Comparison of ENCODE assay signal across 1 cellular context in the genomic region with DNA sequence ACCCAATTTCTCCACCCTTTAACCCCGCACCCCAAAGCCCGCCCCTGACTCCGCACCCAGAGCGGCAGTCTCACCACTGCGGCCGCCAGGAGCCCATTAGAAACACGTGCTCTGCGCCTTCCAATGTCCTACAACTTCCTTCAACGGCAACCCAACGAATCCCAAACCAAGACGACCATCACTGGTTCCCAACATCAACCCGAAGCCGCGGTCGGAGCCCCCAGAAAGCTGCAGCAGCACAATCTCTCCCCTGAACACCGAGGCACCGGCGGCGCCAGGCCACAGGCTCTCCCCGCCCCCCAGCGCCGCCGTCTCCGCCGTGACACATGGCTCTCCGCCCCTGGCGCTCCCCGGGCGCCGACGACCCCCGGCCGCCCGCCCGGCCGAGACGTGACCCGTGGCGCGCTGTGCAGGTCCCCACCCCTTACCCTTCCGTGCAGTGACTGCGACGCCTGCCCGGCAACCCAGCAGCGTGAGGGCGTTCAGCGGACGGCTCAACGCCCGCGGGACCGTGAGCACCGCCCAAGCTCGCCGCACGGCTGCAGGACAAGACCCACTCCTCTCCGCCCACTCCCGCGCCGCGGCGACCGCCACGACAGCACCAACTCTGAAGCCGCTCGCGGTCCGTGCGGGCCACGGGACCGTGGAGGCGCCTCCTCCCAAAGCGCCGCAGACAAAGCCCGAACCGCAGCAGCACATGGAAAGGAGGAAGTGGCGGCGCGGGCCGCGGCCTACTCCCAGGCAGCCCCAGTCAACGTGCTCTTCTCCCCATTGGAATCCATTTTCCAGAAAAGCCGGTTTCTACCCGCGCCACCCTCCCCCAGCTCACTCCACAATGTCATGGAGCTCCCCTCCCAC.
TF ChIP-seq lines count a peak whose summit lies in the region.

No MANE protein-coding gene starts in this region.

TF ChIP-seq in HepG2, 621 proteins besides CTCF, POLR2A, EP300 and RAD21 (continued from another document):
- TF ChIP-seq, protein P1, sequence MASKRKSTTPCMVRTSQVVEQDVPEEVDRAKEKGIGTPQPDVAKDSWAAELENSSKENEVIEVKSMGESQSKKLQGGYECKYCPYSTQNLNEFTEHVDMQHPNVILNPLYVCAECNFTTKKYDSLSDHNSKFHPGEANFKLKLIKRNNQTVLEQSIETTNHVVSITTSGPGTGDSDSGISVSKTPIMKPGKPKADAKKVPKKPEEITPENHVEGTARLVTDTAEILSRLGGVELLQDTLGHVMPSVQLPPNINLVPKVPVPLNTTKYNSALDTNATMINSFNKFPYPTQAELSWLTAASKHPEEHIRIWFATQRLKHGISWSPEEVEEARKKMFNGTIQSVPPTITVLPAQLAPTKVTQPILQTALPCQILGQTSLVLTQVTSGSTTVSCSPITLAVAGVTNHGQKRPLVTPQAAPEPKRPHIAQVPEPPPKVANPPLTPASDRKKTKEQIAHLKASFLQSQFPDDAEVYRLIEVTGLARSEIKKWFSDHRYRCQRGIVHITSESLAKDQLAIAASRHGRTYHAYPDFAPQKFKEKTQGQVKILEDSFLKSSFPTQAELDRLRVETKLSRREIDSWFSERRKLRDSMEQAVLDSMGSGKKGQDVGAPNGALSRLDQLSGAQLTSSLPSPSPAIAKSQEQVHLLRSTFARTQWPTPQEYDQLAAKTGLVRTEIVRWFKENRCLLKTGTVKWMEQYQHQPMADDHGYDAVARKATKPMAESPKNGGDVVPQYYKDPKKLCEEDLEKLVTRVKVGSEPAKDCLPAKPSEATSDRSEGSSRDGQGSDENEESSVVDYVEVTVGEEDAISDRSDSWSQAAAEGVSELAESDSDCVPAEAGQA (IDR thresholded peaks at IDR 0.05; ENCODE audit: low read depth) = no peak
- TF ChIP-seq, protein P1 (CRISPR knock-in tag; IDR thresholded peaks at IDR 0.05; ENCODE audit: borderline replicate concordance) = no peak
- TF ChIP-seq ZFYVE20 (CRISPR knock-in tag; IDR thresholded peaks at IDR 0.05; ENCODE audit: borderline replicate concordance, low read depth) (no peak), ZFY (CRISPR knock-in tag; IDR thresholded peaks at IDR 0.05) (peak; percentile 20; the same call in 1 of the 2 replicates), MAFK (conservative IDR thresholded peaks at IDR 0.05 in 1 of 2, IDR thresholded peaks at IDR 0.05 in 1 of 2; ENCODE audit: low read length in 2 of 2) (no peak), MIER3 (CRISPR knock-in tag; IDR thresholded peaks at IDR 0.05; ENCODE audit: borderline replicate concordance) (no peak), ZBTB1 (CRISPR knock-in tag; IDR thresholded peaks at IDR 0.05; ENCODE audit: borderline replicate concordance) (no peak), MBD4 (IDR thresholded peaks at IDR 0.05; ENCODE audit: borderline replicate concordance, low read length) (no peak), TOE1 (CRISPR knock-in tag; IDR thresholded peaks at IDR 0.05) (no peak), KAT7 (CRISPR knock-in tag; IDR thresholded peaks at IDR 0.05; ENCODE audit: borderline replicate concordance) (no peak), NCOA2 (CRISPR knock-in tag; IDR thresholded peaks at IDR 0.05) (0 out of 2 replicates have a peak, but pooled peaks have one; percentile 4), MXD1 (CRISPR knock-in tag; IDR thresholded peaks at IDR 0.05) (peak; percentile 18), ZMYM3 (CRISPR knock-in tag; IDR thresholded peaks at IDR 0.05) (no peak), FIP1L1 (IDR thresholded peaks at IDR 0.05; ENCODE audit: borderline replicate concordance, insufficient read depth, low read depth, low read length) (no peak), SIN3B (IDR thresholded peaks at IDR 0.05; ENCODE audit: low read length) (peak; percentile 14; the same call in 1 of the 2 replicates), KAT2B (IDR thresholded peaks at IDR 0.05; ENCODE audit: borderline replicate concordance, low read depth, low read length) (no peak), KMT2A (CRISPR knock-in tag; IDR thresholded peaks at IDR 0.05) (peak; percentile 54; the same call in 1 of the 2 replicates), DNMT3B (CRISPR knock-in tag; conservative IDR thresholded peaks at IDR 0.05) (0 out of 2 replicates have a peak, but pooled peaks have one; percentile 11), NAIF1 (CRISPR knock-in tag; IDR thresholded peaks at IDR 0.05; ENCODE audit: borderline replicate concordance) (no peak), ZNF280B (CRISPR knock-in tag; IDR thresholded peaks at IDR 0.05; ENCODE audit: borderline replicate concordance) (no peak), DPF2 (CRISPR knock-in tag; IDR thresholded peaks at IDR 0.05; ENCODE audit: borderline replicate concordance, low read depth) (no peak), SALL2 (CRISPR knock-in tag; IDR thresholded peaks at IDR 0.05) (no peak), NFE2L1 (CRISPR knock-in tag; IDR thresholded peaks at IDR 0.05; ENCODE audit: borderline replicate concordance) (no peak), ZNF33B (CRISPR knock-in tag; IDR thresholded peaks at IDR 0.05) (no peak; the same call in 1 of the 2 replicates), ZNF878 (CRISPR knock-in tag; IDR thresholded peaks at IDR 0.05) (no peak), MED13 (CRISPR knock-in tag; IDR thresholded peaks at IDR 0.05) (peak; percentile 58; the same call in 1 of the 2 replicates), TCF7L2 (IDR thresholded peaks at IDR 0.05; ENCODE audit: low read depth, low read length) (no peak), ZNF432 (CRISPR knock-in tag; IDR thresholded peaks at IDR 0.05; ENCODE audit: borderline replicate concordance) (no peak), MED1 (CRISPR knock-in tag; IDR thresholded peaks at IDR 0.05) (no peak; the same call in 1 of the 2 replicates), TEAD3 (CRISPR knock-in tag; optimal IDR thresholded peaks at IDR 0.05; ENCODE audit: borderline replicate concordance) (no peak), IKZF4 (CRISPR knock-in tag; IDR thresholded peaks at IDR 0.05; ENCODE audit: borderline replicate concordance, low read depth, not compliant biosample characterization) (no peak), HCFC1 (IDR thresholded peaks at IDR 0.05; ENCODE audit: low read depth, low read length) (no peak), KAT8 (CRISPR knock-in tag; IDR thresholded peaks at IDR 0.05) (no peak), ATF2 (CRISPR knock-in tag; IDR thresholded peaks at IDR 0.05) (no peak), NR2F1 (CRISPR knock-in tag; IDR thresholded peaks at IDR 0.05) (no peak), FOXO1 (CRISPR knock-in tag; IDR thresholded peaks at IDR 0.05) (no peak), SNAI1 (CRISPR knock-in tag; IDR thresholded peaks at IDR 0.05; ENCODE audit: borderline replicate concordance) (no peak; the same call in 1 of the 2 replicates), E2F5 (CRISPR knock-in tag; conservative IDR thresholded peaks at IDR 0.05) (no peak), RBAK (CRISPR knock-in tag; IDR thresholded peaks at IDR 0.05) (no peak), ZNF138 (CRISPR knock-in tag; IDR thresholded peaks at IDR 0.05; ENCODE audit: low read depth) (0 out of 2 replicates have a peak, but pooled peaks have one; percentile 26), NFE2L2 (IDR thresholded peaks at IDR 0.05; ENCODE audit: low read length) (no peak), MXI1 (IDR thresholded peaks at IDR 0.05; ENCODE audit: borderline replicate concordance, low read depth, low read length) (peak; percentile 44; the same call in 1 of the 3 replicates)
- TF ChIP-seq, protein P2, sequence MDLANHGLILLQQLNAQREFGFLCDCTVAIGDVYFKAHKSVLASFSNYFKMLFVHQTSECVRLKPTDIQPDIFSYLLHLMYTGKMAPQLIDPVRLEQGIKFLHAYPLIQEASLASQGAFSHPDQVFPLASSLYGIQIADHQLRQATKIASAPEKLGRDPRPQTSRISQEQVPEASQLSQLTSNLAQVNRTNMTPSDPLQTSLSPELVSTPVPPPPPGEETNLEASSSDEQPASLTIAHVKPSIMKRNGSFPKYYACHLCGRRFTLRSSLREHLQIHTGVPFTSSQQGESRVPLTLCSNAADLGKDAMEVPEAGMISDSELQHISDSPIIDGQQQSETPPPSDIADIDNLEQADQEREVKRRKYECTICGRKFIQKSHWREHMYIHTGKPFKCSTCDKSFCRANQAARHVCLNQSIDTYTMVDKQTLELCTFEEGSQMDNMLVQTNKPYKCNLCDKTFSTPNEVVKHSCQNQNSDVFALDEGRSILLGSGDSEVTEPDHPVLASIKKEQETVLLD (CRISPR knock-in tag; IDR thresholded peaks at IDR 0.05; ENCODE audit: low read depth) = no peak
- TF ChIP-seq, protein P3, sequence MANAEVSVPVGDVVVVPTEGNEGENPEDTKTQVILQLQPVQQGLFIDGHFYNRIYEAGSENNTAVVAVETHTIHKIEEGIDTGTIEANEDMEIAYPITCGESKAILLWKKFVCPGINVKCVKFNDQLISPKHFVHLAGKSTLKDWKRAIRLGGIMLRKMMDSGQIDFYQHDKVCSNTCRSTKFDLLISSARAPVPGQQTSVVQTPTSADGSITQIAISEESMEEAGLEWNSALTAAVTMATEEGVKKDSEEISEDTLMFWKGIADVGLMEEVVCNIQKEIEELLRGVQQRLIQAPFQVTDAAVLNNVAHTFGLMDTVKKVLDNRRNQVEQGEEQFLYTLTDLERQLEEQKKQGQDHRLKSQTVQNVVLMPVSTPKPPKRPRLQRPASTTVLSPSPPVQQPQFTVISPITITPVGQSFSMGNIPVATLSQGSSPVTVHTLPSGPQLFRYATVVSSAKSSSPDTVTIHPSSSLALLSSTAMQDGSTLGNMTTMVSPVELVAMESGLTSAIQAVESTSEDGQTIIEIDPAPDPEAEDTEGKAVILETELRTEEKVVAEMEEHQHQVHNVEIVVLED (CRISPR knock-in tag; IDR thresholded peaks at IDR 0.05; ENCODE audit: borderline replicate concordance) = no peak
- TF ChIP-seq, protein P4, sequence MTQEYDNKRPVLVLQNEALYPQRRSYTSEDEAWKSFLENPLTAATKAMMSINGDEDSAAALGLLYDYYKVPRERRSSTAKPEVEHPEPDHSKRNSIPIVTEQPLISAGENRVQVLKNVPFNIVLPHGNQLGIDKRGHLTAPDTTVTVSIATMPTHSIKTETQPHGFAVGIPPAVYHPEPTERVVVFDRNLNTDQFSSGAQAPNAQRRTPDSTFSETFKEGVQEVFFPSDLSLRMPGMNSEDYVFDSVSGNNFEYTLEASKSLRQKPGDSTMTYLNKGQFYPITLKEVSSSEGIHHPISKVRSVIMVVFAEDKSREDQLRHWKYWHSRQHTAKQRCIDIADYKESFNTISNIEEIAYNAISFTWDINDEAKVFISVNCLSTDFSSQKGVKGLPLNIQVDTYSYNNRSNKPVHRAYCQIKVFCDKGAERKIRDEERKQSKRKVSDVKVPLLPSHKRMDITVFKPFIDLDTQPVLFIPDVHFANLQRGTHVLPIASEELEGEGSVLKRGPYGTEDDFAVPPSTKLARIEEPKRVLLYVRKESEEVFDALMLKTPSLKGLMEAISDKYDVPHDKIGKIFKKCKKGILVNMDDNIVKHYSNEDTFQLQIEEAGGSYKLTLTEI (CRISPR knock-in tag; conservative IDR thresholded peaks at IDR 0.05) = no peak
